ENCODE assay signal across 8 cellular contexts in the genomic region with DNA sequence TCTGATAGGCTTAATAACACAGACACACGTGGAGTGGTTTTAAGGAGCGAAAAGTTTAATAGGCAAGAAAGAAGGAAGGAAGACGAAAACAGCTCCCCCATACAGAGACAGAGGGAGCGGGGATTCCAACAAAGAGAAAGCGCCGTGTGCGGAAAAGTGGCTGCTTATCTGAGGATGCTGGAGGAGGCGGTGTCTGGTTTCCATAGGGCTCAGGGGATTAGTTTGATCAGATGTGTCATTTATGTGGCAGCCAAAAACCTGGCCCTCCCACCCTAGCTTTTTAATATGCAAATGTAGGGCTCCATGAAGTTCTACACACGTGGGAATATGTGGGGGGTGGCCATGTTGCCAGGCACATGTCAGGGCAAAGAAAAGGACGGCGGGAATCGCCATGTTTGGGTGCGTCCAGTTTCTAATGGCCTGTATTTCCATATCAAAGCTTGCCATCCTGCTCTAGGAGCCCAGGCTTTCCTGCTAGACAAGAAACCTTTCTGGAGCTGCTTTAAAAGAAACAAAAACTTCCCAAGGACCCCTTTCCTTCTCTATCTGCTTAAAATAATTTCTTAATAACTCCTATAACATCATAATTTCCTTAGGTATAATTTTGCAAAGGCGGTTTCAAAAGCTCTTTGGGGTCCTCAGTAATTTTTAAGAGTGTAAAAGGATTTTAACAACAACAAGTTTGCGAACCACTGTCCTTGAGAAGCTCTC. TPM values are rescaled to one million over a fixed set of nuclear protein-coding genes. Genes with fewer than 3 reads are reported as not detected.
A peak's percentile ranks its signal among the peaks of the same experiment; 100 is the strongest.
DNase-seq lines count a peak whose midpoint lies in the region; TF ChIP-seq lines count a peak whose summit lies in the region.

No MANE protein-coding gene starts in this region.

- WGBS in lower leg skin, 2 donors = 77 to 78% methylated on average over 15 of the region's 15 CpGs

- H3K79me2 ChIP-seq in Karpas-422 (ENCODE audit: low read length) (peaks cover 35% of the 10 kb centered on the region), neural cell (replicated peaks; ENCODE audit: insufficient read depth, low read length) (peaks cover 6% of the 10 kb centered on the region)

- TF ChIP-seq RAD21 in neural cell (conservative IDR thresholded peaks at IDR 0.05) = no peak

- no peaks in the 10 kb centered on the region for H3K9me2 ChIP-seq in Karpas-422 (replicated peaks; ENCODE audit: insufficient read depth, low read length)
- H3K9me2 ChIP-seq in neural cell (ENCODE audit: insufficient read depth, low read length) = no peaks in the 10 kb centered on the region

- H3K9me3 ChIP-seq in BLaER1 treated with 17β-estradiol and CSF1 and Interleukin-3, amounts not matched to agents 10 nM and 100 nM (replicated peaks in 1 of 11) = no peaks in the 10 kb centered on the region
- H3K9me3 ChIP-seq in Karpas-422 (ENCODE audit: low read length) (no peaks in the 10 kb centered on the region), neural cell (ENCODE audit: low read length) (no peaks in the 10 kb centered on the region)

- peaks cover 0 to 11% (median 0%) of the 10 kb centered on the region in 11 experiments; a peak in 1 of 22 replicates for H4K20me1 ChIP-seq in BLaER1 treated with 17β-estradiol and CSF1 and Interleukin-3, amounts not matched to agents 10 nM and 100 nM
- H4K20me1 ChIP-seq in Karpas-422 (ENCODE audit: insufficient read depth, low read depth, low read length) = no peaks in the 10 kb centered on the region
- no peaks in the 10 kb centered on the region for H4K20me1 ChIP-seq in neural cell (ENCODE audit: insufficient read depth)

- H2AFZ ChIP-seq in Karpas-422 (ENCODE audit: low read length) (peak overlapping the region; percentile 69; the same call in 1 of the 2 replicates), neural cell (ENCODE audit: low read depth, low read length) (peak overlapping the region; percentile 32)

- no peaks in the 10 kb centered on the region for H3K9me3 Mint-ChIP-seq in brain

- peak overlapping the region in 5 of 11 experiments; percentile 82 to 91 (median 88); a peak in 7 of 22 replicates for H3K27ac ChIP-seq in BLaER1 treated with 17β-estradiol and CSF1 and Interleukin-3, amounts not matched to agents 10 nM and 100 nM
- H3K27ac ChIP-seq in Karpas-422 (ENCODE audit: low read length) = peak overlapping the region; percentile 65
- H3K27ac ChIP-seq in neural cell (ENCODE audit: low read length) = peak overlapping the region; percentile 83

- H3F3A ChIP-seq in neural cell (ENCODE audit: insufficient read depth, low read length, poor library complexity, severe bottlenecking) = no peaks in the 10 kb centered on the region

- peak overlapping the region in 4 of 11 experiments; percentile 79 to 90 (median 88); a peak in 4 of 22 replicates for H3K9ac ChIP-seq in BLaER1 treated with 17β-estradiol and CSF1 and Interleukin-3, amounts not matched to agents 10 nM and 100 nM
- H3K9ac ChIP-seq in Karpas-422 (ENCODE audit: low read length) (peak overlapping the region; percentile 86), neural cell (ENCODE audit: low read length) (peak overlapping the region; percentile 86)

- TF ChIP-seq CTCF in brain (conservative IDR thresholded peaks at IDR 0.05) = no peak
- no peak for TF ChIP-seq CTCF in neural cell (IDR thresholded peaks at IDR 0.05; ENCODE audit: poor library complexity, severe bottlenecking)
- TF ChIP-seq CTCF in lower leg skin (IDR thresholded peaks at IDR 0.05) = no peak

- H3K27me3 Mint-ChIP-seq in brain = no peaks in the 10 kb centered on the region

- H3K36me3 ChIP-seq in BLaER1 treated with 17β-estradiol and CSF1 and Interleukin-3, amounts not matched to agents 10 nM and 100 nM = peaks cover 0 to 5% (median 0%) of the 10 kb centered on the region in 11 experiments; a peak in 4 of 22 replicates
- H3K36me3 ChIP-seq in Karpas-422 (ENCODE audit: insufficient read depth, low read length) = no peaks in the 10 kb centered on the region
- no peaks in the 10 kb centered on the region for H3K36me3 ChIP-seq in neural cell (ENCODE audit: insufficient read depth, low read length)

- DNase-seq in Karpas-422 (peak; percentile 79), NCI-H748 (lab: John Stamatoyannopoulos, UW; ENCODE audit: unreplicated experiment) (no peak), lower leg skin (ENCODE audit: low spot score in 2 of 2) (no peak), mesenteric fat pad (ENCODE audit: low spot score) (no peak)
- DNase-seq in stimulated activated CD4-positive, alpha-beta T cell treated with anti-CD3 and anti-CD28 coated beads, Interleukin-1b, Interleukin-23, amount 100 ng/mL, for 48 hours = no peak

- peak overlapping the region; percentile 61 to 91 (median 77) for H3K4me2 ChIP-seq in BLaER1 treated with 17β-estradiol and CSF1 and Interleukin-3, amounts not matched to agents 10 nM and 100 nM
- H3K4me2 ChIP-seq in Karpas-422 (ENCODE audit: low read depth, low read length, poor library complexity, severe bottlenecking) = peak overlapping the region; percentile 76
- peak overlapping the region; percentile 16 for H3K4me2 ChIP-seq in neural cell (ENCODE audit: low read length)

- no peaks in the 10 kb centered on the region for H3K27me3 ChIP-seq in BLaER1 treated with 17β-estradiol and CSF1 and Interleukin-3, amounts not matched to agents 10 nM and 100 nM
- H3K27me3 ChIP-seq in Karpas-422 (ENCODE audit: low read length) (no peaks in the 10 kb centered on the region), neural cell (ENCODE audit: insufficient read depth, low read depth, low read length) (no peaks in the 10 kb centered on the region)

- H3K4me3 ChIP-seq in BLaER1 treated with 17β-estradiol and CSF1 and Interleukin-3, amounts not matched to agents 10 nM and 100 nM = peak overlapping the region in 4 of 10 experiments; percentile 67 to 77 (median 75); a peak in 6 of 20 replicates
- H3K4me3 ChIP-seq in Karpas-422 (ENCODE audit: low read length) (peak overlapping the region; percentile 86), neural cell (ENCODE audit: low read length) (peak overlapping the region; percentile 93), lower leg skin (ENCODE audit: low read depth, poor library complexity, severe bottlenecking) (no peak overlapping the region)

- H3K27ac Mint-ChIP-seq in brain = peak overlapping the region; percentile 81 to 97 (median 86)

- H3K4me1 Mint-ChIP-seq in brain = peaks cover 59% of the 10 kb centered on the region

- TF ChIP-seq POLR2A in lower leg skin (IDR thresholded peaks at IDR 0.05) = no peak

- intact Hi-C loops in lower leg skin (cut with DNase I; ENCODE audit: low total_unique reads) = no loop called here

- H3K4me1 ChIP-seq in BLaER1 treated with 17β-estradiol and CSF1 and Interleukin-3, amounts not matched to agents 10 nM and 100 nM = peaks cover 35 to 66% (median 48%) of the 10 kb centered on the region in 10 experiments
- H3K4me1 ChIP-seq in Karpas-422 (ENCODE audit: low read length) = peaks cover 66% of the 10 kb centered on the region

- no peak for TF ChIP-seq EP300 in neural cell (conservative IDR thresholded peaks at IDR 0.05; ENCODE audit: poor library complexity, severe bottlenecking)

- peak overlapping the region; percentile 93 to 96 (median 95) for H3K4me3 Mint-ChIP-seq in brain

- H3K36me3 Mint-ChIP-seq in brain = peaks cover 7% of the 10 kb centered on the region

TF ChIP-seq in neural cell, 6 proteins besides CTCF, POLR2A, EP300 and RAD21 (continues in another document):
- TF ChIP-seq POLR2AphosphoS5 (IDR thresholded peaks at IDR 0.05) = no peak
- TF ChIP-seq, protein P1, sequence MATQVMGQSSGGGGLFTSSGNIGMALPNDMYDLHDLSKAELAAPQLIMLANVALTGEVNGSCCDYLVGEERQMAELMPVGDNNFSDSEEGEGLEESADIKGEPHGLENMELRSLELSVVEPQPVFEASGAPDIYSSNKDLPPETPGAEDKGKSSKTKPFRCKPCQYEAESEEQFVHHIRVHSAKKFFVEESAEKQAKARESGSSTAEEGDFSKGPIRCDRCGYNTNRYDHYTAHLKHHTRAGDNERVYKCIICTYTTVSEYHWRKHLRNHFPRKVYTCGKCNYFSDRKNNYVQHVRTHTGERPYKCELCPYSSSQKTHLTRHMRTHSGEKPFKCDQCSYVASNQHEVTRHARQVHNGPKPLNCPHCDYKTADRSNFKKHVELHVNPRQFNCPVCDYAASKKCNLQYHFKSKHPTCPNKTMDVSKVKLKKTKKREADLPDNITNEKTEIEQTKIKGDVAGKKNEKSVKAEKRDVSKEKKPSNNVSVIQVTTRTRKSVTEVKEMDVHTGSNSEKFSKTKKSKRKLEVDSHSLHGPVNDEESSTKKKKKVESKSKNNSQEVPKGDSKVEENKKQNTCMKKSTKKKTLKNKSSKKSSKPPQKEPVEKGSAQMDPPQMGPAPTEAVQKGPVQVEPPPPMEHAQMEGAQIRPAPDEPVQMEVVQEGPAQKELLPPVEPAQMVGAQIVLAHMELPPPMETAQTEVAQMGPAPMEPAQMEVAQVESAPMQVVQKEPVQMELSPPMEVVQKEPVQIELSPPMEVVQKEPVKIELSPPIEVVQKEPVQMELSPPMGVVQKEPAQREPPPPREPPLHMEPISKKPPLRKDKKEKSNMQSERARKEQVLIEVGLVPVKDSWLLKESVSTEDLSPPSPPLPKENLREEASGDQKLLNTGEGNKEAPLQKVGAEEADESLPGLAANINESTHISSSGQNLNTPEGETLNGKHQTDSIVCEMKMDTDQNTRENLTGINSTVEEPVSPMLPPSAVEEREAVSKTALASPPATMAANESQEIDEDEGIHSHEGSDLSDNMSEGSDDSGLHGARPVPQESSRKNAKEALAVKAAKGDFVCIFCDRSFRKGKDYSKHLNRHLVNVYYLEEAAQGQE (IDR thresholded peaks at IDR 0.05; ENCODE audit: borderline replicate concordance) = no peak
- TF ChIP-seq MXI1 (conservative IDR thresholded peaks at IDR 0.05; ENCODE audit: poor library complexity, severe bottlenecking) = no peak
- no peak for TF ChIP-seq EZH2 (IDR thresholded peaks at IDR 0.05; ENCODE audit: borderline replicate concordance, insufficient read depth, low read length, poor library complexity, severe bottlenecking)

RNA-seq across cellular contexts. Expression of a gene that starts 0.7 kb away (rescaled TPM):
- 64.5 and 65.2 TPM in 2 replicates for total RNA-seq in Karpas-422 (2014; rRNA removed; shearing (Covaris generic); ENCODE audit: low replicate concordance)
- polyA plus RNA-seq in brain (ENCODE audit: insufficient read depth, low read depth, low replicate concordance) (4.2 TPM), neural cell (19.4 and 28.5 TPM in 2 replicates)
- 21.7 and 24.2 TPM in 2 replicates for polyA minus RNA-seq in neural cell
- total RNA-seq in lower leg skin (1 to 10 TPM; 4.8 to 9.4 (median 9.0) TPM), mesenteric fat pad (6.4 TPM)

RNA-seq across cellular contexts. Expression of a gene that starts 16.9 kb away (rescaled TPM):
- 100 and 141 TPM in 2 replicates for total RNA-seq in Karpas-422 (2014; rRNA removed; shearing (Covaris generic); ENCODE audit: low replicate concordance)
- polyA plus RNA-seq in brain (ENCODE audit: insufficient read depth, low read depth, low replicate concordance) (not detected), neural cell (not detected in 2 replicates)
- polyA minus RNA-seq in neural cell = not detected in 2 replicates
- total RNA-seq in lower leg skin (1 to 10 TPM in 1 of 4 donors, not detected in 3; 1.1 TPM), mesenteric fat pad (0.48 TPM)

RNA-seq across cellular contexts. Expression of a gene that starts 51.9 kb away (rescaled TPM):
- total RNA-seq in Karpas-422 (2014; rRNA removed; shearing (Covaris generic); ENCODE audit: low replicate concordance) = 12.9 and 17.1 TPM in 2 replicates
- polyA plus RNA-seq in brain (ENCODE audit: insufficient read depth, low read depth, low replicate concordance) (3.5 TPM), neural cell (9.8 and 12.3 TPM in 2 replicates)
- 17.7 and 21.9 TPM in 2 replicates for polyA minus RNA-seq in neural cell
- total RNA-seq in lower leg skin (1 to 10 TPM in 1 of 4 donors, under 1 TPM in 3; 0.45 to 1.0 (median 0.77) TPM), mesenteric fat pad (0.87 TPM)

Comparison
In these comparisons a context has a peak if more than half of its experiments do, and no peak if none do; other contexts are left out.
1. H3K4me2 ChIP-seq: peak in every context shown above with its lines; median percentile 77 in BLaER1 treated with 17β-estradiol and CSF1 and Interleukin-3, amounts not matched to agents 10 nM and 100 nM; 76 in Karpas-422; 16 in neural cell.
2. RNA of a gene that starts 16.9 kb away (total RNA-seq): 100 to 141 TPM in Karpas-422; 0.48 TPM in mesenteric fat pad (single experiment) and 1.1 TPM in lower leg skin; every median in the first group is over 10 times any median in the second.